In genomic region chr11:130213143-130213978, GRCh38 we compare ENCODE assay signal across 1 cellular context.
TF ChIP-seq lines count a peak whose summit lies in the region.

No MANE protein-coding gene starts in this region.

TF ChIP-seq in H1, 55 proteins besides CTCF, POLR2A, EP300 and RAD21 (continued from another document):
- TF ChIP-seq CHD7 (IDR thresholded peaks at IDR 0.05; ENCODE audit: insufficient replicate concordance, low read length) (no peak), CHD1 (IDR thresholded peaks at IDR 0.05; ENCODE audit: low read depth, low read length) (no peak), EGR1 (IDR thresholded peaks at IDR 0.05; ENCODE audit: borderline replicate concordance, low read depth, low read length) (peak; percentile 21; the same call in 1 of the 2 replicates), JUN (IDR thresholded peaks at IDR 0.05; ENCODE audit: low read depth, low read length) (0 out of 2 replicates have a peak, but pooled peaks have one; percentile 35), HDAC6 (IDR thresholded peaks at IDR 0.05; ENCODE audit: low read depth, low read length) (no peak), RFX5 (IDR thresholded peaks at IDR 0.05; ENCODE audit: borderline replicate concordance, low read depth, low read length) (no peak), MAFK (IDR thresholded peaks at IDR 0.05; ENCODE audit: low read depth, low read length) (no peak), BACH1 (IDR thresholded peaks at IDR 0.05; ENCODE audit: low read length) (peak; percentile 81), BCL11A (IDR thresholded peaks at IDR 0.05; ENCODE audit: low read depth in 2 of 2, low read length in 2 of 2) (no peak)
- TF ChIP-seq, protein P1, sequence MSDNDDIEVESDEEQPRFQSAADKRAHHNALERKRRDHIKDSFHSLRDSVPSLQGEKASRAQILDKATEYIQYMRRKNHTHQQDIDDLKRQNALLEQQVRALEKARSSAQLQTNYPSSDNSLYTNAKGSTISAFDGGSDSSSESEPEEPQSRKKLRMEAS (IDR thresholded peaks at IDR 0.05) = peak; percentile 36; the same call in 1 of the 2 replicates
